Comparison of ENCODE assay signal across 24 cellular contexts in the genomic region with DNA sequence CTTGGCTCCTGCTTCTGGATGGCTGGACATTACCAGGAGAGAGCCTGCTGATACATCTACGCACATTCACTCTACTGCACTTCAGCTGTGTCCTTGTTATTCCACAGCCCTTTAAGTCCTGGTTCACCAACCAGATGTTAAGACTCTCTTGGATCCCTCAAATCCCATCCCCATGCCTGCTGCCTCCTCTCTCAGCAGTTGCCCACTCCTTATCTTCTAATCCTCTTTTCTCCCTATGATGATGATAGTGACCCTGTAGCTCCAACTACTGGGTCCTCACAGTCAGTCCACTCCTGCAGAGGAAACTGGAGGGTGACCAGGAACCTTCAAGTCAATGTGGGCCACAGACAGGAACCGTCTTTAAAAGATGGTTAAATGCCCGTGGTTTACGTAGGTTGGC.
A peak's percentile ranks its signal among the peaks of the same experiment; 100 is the strongest.
DNase-seq lines count a peak whose midpoint lies in the region; ATAC-seq and TF ChIP-seq lines count a peak whose summit lies in the region.
"Had no signal": no experiment of that assay in that cellular context is flagged by ENCODE, and none has a peak within 500 bp of the region (broad histone marks: within the 10 kb centered on the region; RNA-seq: fewer than 3 reads in every experiment).

No MANE protein-coding gene starts in this region.

- no peak overlapping the region for H3K4me3 ChIP-seq in gastroesophageal sphincter
- H3K4me3 ChIP-seq in SK-N-SH (ENCODE audit: low read depth in 2 of 2, low read length in 1 of 2): no peak overlapping the region
- H3K4me3 ChIP-seq: lung, SJSA1 had no signal

- peaks cover 0 to 8% (median 5%) of the 10 kb centered on the region in 3 donors for H3K4me1 ChIP-seq in gastroesophageal sphincter
- H3K4me1 ChIP-seq in SK-N-SH (ENCODE audit: control insufficient read depth in 1 of 2, insufficient read depth in 2 of 2, low read depth in 1 of 2, low read length in 1 of 2): peaks cover 4 to 32% of the 10 kb centered on the region in 2 experiments; a peak in 2 of 4 replicates

- H3F3A ChIP-seq in SK-N-SH (replicated peaks; ENCODE audit: insufficient read depth): peaks cover 3% of the 10 kb centered on the region

- no peak overlapping the region for H3K4me2 ChIP-seq in SK-N-SH

- 93 to 95% methylated on average over 3 to 4 of the region's 4 CpGs for WGBS in gastroesophageal sphincter (ENCODE audit: low coverage in 1 of 2), 2 donors
- 89% methylated on average over 4 of the region's 4 CpGs for whole genome bisulfite sequencing in SK-N-SH (ENCODE audit: low lambda C conversion rate)

- no peak for ATAC-seq in activated naive CD4-positive, alpha-beta T cell treated with anti-CD3 and anti-CD28 coated beads, Interleukin-2, amount 50 U/mL, for 72 hours
- ATAC-seq in stimulated activated effector memory CD8-positive, alpha-beta T cell treated with anti-CD3 and anti-CD28 coated beads, Interleukin-12 subunit alpha, Interleukin-12 subunit beta, amount 100 ng/mL, for 72 hours: no peak
- no peak for ATAC-seq in gastroesophageal sphincter
- ATAC-seq: T-helper 17 cell had no signal

- peaks cover 11% of the 10 kb centered on the region for H3K4me1 Mint-ChIP-seq in activated naive CD4-positive, alpha-beta T cell treated with anti-CD3 and anti-CD28 coated beads, Interleukin-2, amount 10 ng/mL, durations not matched to agents 7 days and 5 days
- H3K4me1 Mint-ChIP-seq in stimulated activated effector memory CD8-positive, alpha-beta T cell treated with anti-CD3 and anti-CD28 coated beads, Interleukin-12 subunit alpha, Interleukin-12 subunit beta, amount 100 ng/mL, for 72 hours: peaks cover 16% of the 10 kb centered on the region

- H3K36me3 ChIP-seq in gastroesophageal sphincter: no peaks in the 10 kb centered on the region
- no peaks in the 10 kb centered on the region for H3K36me3 ChIP-seq in SK-N-SH (replicated peaks in 1 of 2; ENCODE audit: control insufficient read depth in 1 of 2, insufficient read depth in 2 of 2, low read length in 1 of 2)
- H3K36me3 ChIP-seq: SJSA1 had no signal

- H4K20me1 ChIP-seq in SK-N-SH (ENCODE audit: insufficient read depth): no peaks in the 10 kb centered on the region

- H3K9me3 ChIP-seq in gastroesophageal sphincter (no peaks in the 10 kb centered on the region), SK-N-SH (no peaks in the 10 kb centered on the region)
- H3K9me3 ChIP-seq: SJSA1 had no signal

- no peak overlapping the region for H3K4me3 Mint-ChIP-seq in activated naive CD4-positive, alpha-beta T cell treated with anti-CD3 and anti-CD28 coated beads, Interleukin-2, amount 10 ng/mL, durations not matched to agents 7 days and 5 days
- peak overlapping the region; percentile 44 for H3K4me3 Mint-ChIP-seq in stimulated activated effector memory CD8-positive, alpha-beta T cell treated with anti-CD3 and anti-CD28 coated beads, Interleukin-12 subunit alpha, Interleukin-12 subunit beta, amount 100 ng/mL, for 72 hours
- H3K4me3 Mint-ChIP-seq: activated CD4-positive, alpha-beta memory T cell treated with anti-CD3 and anti-CD28 coated beads, Interleukin-2, amount 10 ng/mL, durations not matched to agents 7 days and 5 days; activated naive CD4-positive, alpha-beta T cell treated with anti-CD3 and anti-CD28 coated beads for 36 hours; HFFc6; T-helper 17 cell had no signal

- H2AFZ ChIP-seq in SK-N-SH (ENCODE audit: low read depth): no peak overlapping the region

- TF ChIP-seq POLR2A in gastroesophageal sphincter (IDR thresholded peaks at IDR 0.05): no peak

- TF ChIP-seq CTCF in gastroesophageal sphincter (IDR thresholded peaks at IDR 0.05): no peak
- TF ChIP-seq CTCF in SK-N-SH (IDR thresholded peaks at IDR 0.05): no peak

- peak overlapping the region; percentile 93 to 96 for H3K27ac Mint-ChIP-seq in activated naive CD4-positive, alpha-beta T cell treated with anti-CD3 and anti-CD28 coated beads, Interleukin-2, amount 50 U/mL, for 72 hours
- H3K27ac Mint-ChIP-seq in activated naive CD4-positive, alpha-beta T cell treated with anti-CD3 and anti-CD28 coated beads, Interleukin-2, amount 10 ng/mL, durations not matched to agents 7 days and 5 days: no peak overlapping the region
- no peak overlapping the region for H3K27ac Mint-ChIP-seq in stimulated activated effector memory CD8-positive, alpha-beta T cell treated with anti-CD3 and anti-CD28 coated beads, Interleukin-12 subunit alpha, Interleukin-12 subunit beta, amount 100 ng/mL, for 72 hours
- H3K27ac Mint-ChIP-seq: HFFc6 had no signal

- H3K9me3 Mint-ChIP-seq in activated naive CD4-positive, alpha-beta T cell treated with anti-CD3 and anti-CD28 coated beads, Interleukin-2, amount 50 U/mL, for 72 hours: peaks cover 4 to 12% of the 10 kb centered on the region in 2 donors
- no peaks in the 10 kb centered on the region for H3K9me3 Mint-ChIP-seq in activated naive CD4-positive, alpha-beta T cell treated with anti-CD3 and anti-CD28 coated beads, Interleukin-2, amount 10 ng/mL, durations not matched to agents 7 days and 5 days
- H3K9me3 Mint-ChIP-seq in stimulated activated effector memory CD8-positive, alpha-beta T cell treated with anti-CD3 and anti-CD28 coated beads, Interleukin-12 subunit alpha, Interleukin-12 subunit beta, amount 100 ng/mL, for 72 hours: no peaks in the 10 kb centered on the region
- H3K9me3 Mint-ChIP-seq: activated CD4-positive, alpha-beta memory T cell treated with anti-CD3 and anti-CD28 coated beads, Interleukin-2, amount 10 ng/mL, durations not matched to agents 7 days and 5 days; activated naive CD4-positive, alpha-beta T cell treated with anti-CD3 and anti-CD28 coated beads for 36 hours; HFFc6 had no signal

- no peaks in the 10 kb centered on the region for H3K79me2 ChIP-seq in SK-N-SH (ENCODE audit: insufficient read depth)

- DNase-seq in activated naive CD4-positive, alpha-beta T cell treated with anti-CD3 and anti-CD28 coated beads, Interleukin-2, amount 50 U/mL, for 72 hours (ENCODE audit: low spot score in 2 of 2): no peak
- no peak for DNase-seq in activated naive CD4-positive, alpha-beta T cell treated with anti-CD3 and anti-CD28 coated beads, Interleukin-2, amount 10 ng/mL, durations not matched to agents 7 days and 5 days
- peak; percentile 76 for DNase-seq in NCI-H82 treated with DMSO at 0.1 percent for 48 hours (lab: John Stamatoyannopoulos, UW; ENCODE audit: unreplicated experiment)
- DNase-seq in caudate nucleus (lab: John Stamatoyannopoulos, UW): no peak
- DNase-seq in stimulated activated effector memory CD8-positive, alpha-beta T cell treated with anti-CD3 and anti-CD28 coated beads, Interleukin-12 subunit alpha, Interleukin-12 subunit beta, amount 100 ng/mL, for 72 hours (ENCODE audit: low spot score in 2 of 2): no peak
- no peak for DNase-seq in DMS53 treated with DMSO at 0.1 percent for 48 hours (lab: John Stamatoyannopoulos, UW; ENCODE audit: unreplicated experiment)
- no peak for DNase-seq in SK-N-SH
- DNase-seq: activated CD4-positive, alpha-beta memory T cell treated with anti-CD3 and anti-CD28 coated beads, Interleukin-2, amount 10 ng/mL, durations not matched to agents 7 days and 5 days; activated naive CD4-positive, alpha-beta T cell treated with anti-CD3 and anti-CD28 coated beads for 36 hours; activated T-cell treated with anti-CD3 and anti-CD28 coated beads, Interleukin-2, amount 50 U/mL, for 1 hour; COR-L47; effector CD8-positive, alpha-beta T cell; erythroblast; foreskin fibroblast; HFFc6; Karpas-422; NCI-H1092 treated with DMSO at 0.1 percent for 48 hours; NCI-H2081; nucleus accumbens; stimulated activated CD4-positive, alpha-beta T cell treated with anti-CD3 and anti-CD28 coated beads, Interleukin-4, amount 100 ng/mL, for 24 hours; T-helper 17 cell had no signal

- TF ChIP-seq EP300 in gastroesophageal sphincter (IDR thresholded peaks at IDR 0.05) (no peak), SK-N-SH (IDR thresholded peaks at IDR 0.05; ENCODE audit: borderline replicate concordance in 1 of 2, low read depth in 1 of 2, low read length in 1 of 2) (no peak)

- POLR2A ChIA-PET in SK-N-SH (lab: Yijun Ruan, JAX): no interaction called here

- H3K27me3 ChIP-seq in gastroesophageal sphincter (no peaks in the 10 kb centered on the region), SK-N-SH (ENCODE audit: insufficient read depth) (no peaks in the 10 kb centered on the region)
- H3K27me3 ChIP-seq: SJSA1 had no signal

- no peaks in the 10 kb centered on the region for H3K9me2 ChIP-seq in SK-N-SH

- H3K27me3 Mint-ChIP-seq in activated naive CD4-positive, alpha-beta T cell treated with anti-CD3 and anti-CD28 coated beads, Interleukin-2, amount 10 ng/mL, durations not matched to agents 7 days and 5 days: no peaks in the 10 kb centered on the region
- H3K27me3 Mint-ChIP-seq: T-helper 17 cell had no signal

- no peak overlapping the region for H3K9ac ChIP-seq in SK-N-SH

- TF ChIP-seq RAD21 in SK-N-SH (IDR thresholded peaks at IDR 0.05; ENCODE audit: low read length): no peak

- H3K36me3 Mint-ChIP-seq in activated naive CD4-positive, alpha-beta T cell treated with anti-CD3 and anti-CD28 coated beads, Interleukin-2, amount 50 U/mL, for 72 hours: no peaks in the 10 kb centered on the region
- no peaks in the 10 kb centered on the region for H3K36me3 Mint-ChIP-seq in activated naive CD4-positive, alpha-beta T cell treated with anti-CD3 and anti-CD28 coated beads, Interleukin-2, amount 10 ng/mL, durations not matched to agents 7 days and 5 days
- H3K36me3 Mint-ChIP-seq in stimulated activated effector memory CD8-positive, alpha-beta T cell treated with anti-CD3 and anti-CD28 coated beads, Interleukin-12 subunit alpha, Interleukin-12 subunit beta, amount 100 ng/mL, for 72 hours: peaks cover 7% of the 10 kb centered on the region

- CTCF ChIA-PET in activated naive CD4-positive, alpha-beta T cell treated with anti-CD3 and anti-CD28 coated beads, Interleukin-2, amount 10 ng/mL, durations not matched to agents 7 days and 5 days (lab: Charles Lee): interaction anchor here (1.0 to 1.8 kb wide), 2 partner anchors 10 to 13 kb away, joined by 3 to 5 read pairs; no protein-coding TSS in a partner anchor
- CTCF ChIA-PET in SK-N-SH (lab: Yijun Ruan, JAX): no interaction called here

- peak overlapping the region; percentile 38 for H3K27ac ChIP-seq in caudate nucleus (ENCODE audit: low read depth, low read length)
- no peak overlapping the region for H3K27ac ChIP-seq in gastroesophageal sphincter
- H3K27ac ChIP-seq in SK-N-SH (ENCODE audit: low read depth in 2 of 2, low read length in 1 of 2): no peak overlapping the region

TF ChIP-seq in SK-N-SH, 30 proteins besides CTCF, POLR2A, EP300 and RAD21:
- TF ChIP-seq GABPA (IDR thresholded peaks at IDR 0.05; ENCODE audit: low read depth): no peak
- no peak for TF ChIP-seq NRF1 (IDR thresholded peaks at IDR 0.05; ENCODE audit: low read depth, low read length)
- TF ChIP-seq EZH2phosphoT487 (IDR thresholded peaks at IDR 0.05; ENCODE audit: borderline replicate concordance, low read depth): no peak
- no peak for TF ChIP-seq ELF1 (IDR thresholded peaks at IDR 0.05)
- no peak for TF ChIP-seq NFIC (IDR thresholded peaks at IDR 0.05; ENCODE audit: borderline replicate concordance)
- no peak for TF ChIP-seq TCF12 (IDR thresholded peaks at IDR 0.05)
- no peak for TF ChIP-seq FOXM1 (IDR thresholded peaks at IDR 0.05; ENCODE audit: low read depth)

Comparison
In these comparisons a context has a peak if more than half of its experiments do, and no peak if none do; other contexts are left out.
1. H3K27ac Mint-ChIP-seq: peak in activated naive CD4-positive, alpha-beta T cell treated with anti-CD3 and anti-CD28 coated beads, Interleukin-2, amount 50 U/mL, for 72 hours (2 of 2); none in activated naive CD4-positive, alpha-beta T cell treated with anti-CD3 and anti-CD28 coated beads, Interleukin-2, amount 10 ng/mL, durations not matched to agents 7 days and 5 days (single experiment) and stimulated activated effector memory CD8-positive, alpha-beta T cell treated with anti-CD3 and anti-CD28 coated beads, Interleukin-12 subunit alpha, Interleukin-12 subunit beta, amount 100 ng/mL, for 72 hours (single experiment).